ENCODE assay signal across 8 cellular contexts in the genomic region with DNA sequence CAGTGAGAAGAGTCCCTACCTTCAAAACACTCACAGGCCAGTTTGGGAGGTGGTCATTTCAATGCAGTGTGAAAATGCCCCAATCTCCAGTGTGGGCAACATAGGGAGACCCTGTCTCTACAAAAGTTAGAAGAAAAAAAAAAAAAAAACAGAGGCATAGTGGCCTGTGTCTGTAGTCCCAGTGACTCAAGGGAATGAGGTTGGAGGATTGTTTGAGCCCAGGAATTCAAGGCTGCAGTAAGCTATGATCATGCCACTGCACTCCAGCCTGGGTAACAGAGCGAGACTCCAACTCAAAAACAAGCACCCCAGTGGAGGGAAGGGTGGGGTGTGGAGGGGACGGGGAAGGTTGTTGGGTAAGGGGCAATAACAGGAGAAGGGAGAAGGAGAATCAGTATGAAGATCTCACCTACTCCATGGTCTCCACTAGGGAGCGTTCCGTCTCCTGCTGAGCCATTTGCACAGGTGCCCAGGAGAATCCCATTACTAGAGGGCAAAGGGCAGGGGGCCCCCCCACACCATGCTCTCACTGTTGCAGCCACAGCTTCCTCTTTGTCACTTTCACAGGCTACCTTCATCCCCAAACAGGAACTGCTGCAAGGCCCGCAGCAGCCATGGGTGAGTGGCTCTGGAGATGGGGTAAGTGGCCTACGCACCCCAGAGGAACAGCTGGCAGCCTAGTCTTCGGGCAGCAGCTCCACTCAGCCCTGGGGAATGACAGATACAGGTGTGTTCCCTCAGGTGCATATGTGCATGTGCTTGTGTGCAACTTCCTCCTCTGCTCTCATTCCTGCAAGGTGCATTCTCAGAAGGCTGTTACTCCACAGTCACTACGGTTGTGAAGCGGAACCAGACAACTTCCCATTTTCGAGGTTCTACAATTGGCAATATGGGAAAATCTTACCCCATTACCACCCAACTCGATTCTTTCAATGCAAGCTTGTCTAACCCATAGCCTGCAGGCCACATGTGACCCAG.
A peak's percentile ranks its signal among the peaks of the same experiment; 100 is the strongest.
DNase-seq lines count a peak whose midpoint lies in the region; ATAC-seq and TF ChIP-seq lines count a peak whose summit lies in the region.

No MANE protein-coding gene starts in this region.

- no peak for TF ChIP-seq CTCF in mesothelial cell of epicardium (IDR thresholded peaks at IDR 0.05; ENCODE audit: unreplicated experiment)

- peak; percentile 95 for ATAC-seq in GM19328 (IDR thresholded peaks at IDR 0.05; ENCODE audit: unreplicated experiment)
- ATAC-seq in HG03196 (IDR thresholded peaks at IDR 0.05; ENCODE audit: unreplicated experiment), result peak; percentile 97

- peak; percentile 91 for DNase-seq in CD1c-positive myeloid dendritic cell (ENCODE audit: extremely low spot score)
- peak; percentile 23 for DNase-seq in T-helper 22 cell (ENCODE audit: low read depth)
- DNase-seq in central memory CD4-positive, alpha-beta T cell, result peak; percentile 35
- peak; percentile 20 for DNase-seq in stimulated activated CD4-positive, alpha-beta T cell treated with anti-CD3 and anti-CD28 coated beads, Interleukin-1b, Interleukin-23, amount 100 ng/mL, for 48 hours
- DNase-seq in DMS 273 treated with DMSO at 0.1 percent for 48 hours (lab: John Stamatoyannopoulos, UW), result no peak
- DNase-seq in mesothelial cell of epicardium (ENCODE audit: low spot score in 2 of 2, unreplicated experiment in 2 of 2), result no peak

- H3K27me3 Mint-ChIP-seq in mesothelial cell of epicardium (ENCODE audit: low read depth), result no peaks in the 10 kb centered on the region

- no peaks in the 10 kb centered on the region for H3K36me3 Mint-ChIP-seq in mesothelial cell of epicardium

- no peak overlapping the region for H3K27ac Mint-ChIP-seq in mesothelial cell of epicardium

- no peak overlapping the region for H3K4me3 Mint-ChIP-seq in mesothelial cell of epicardium

- H3K9me3 Mint-ChIP-seq in mesothelial cell of epicardium, result peaks cover 4% of the 10 kb centered on the region

- no peaks in the 10 kb centered on the region for H3K4me1 Mint-ChIP-seq in mesothelial cell of epicardium

Comparison
In these comparisons a context has a peak if more than half of its experiments do, and no peak if none do; other contexts are left out.
1. DNase-seq: peak in CD1c-positive myeloid dendritic cell (single experiment), T-helper 22 cell (single experiment), central memory CD4-positive, alpha-beta T cell (single experiment) and stimulated activated CD4-positive, alpha-beta T cell treated with anti-CD3 and anti-CD28 coated beads, Interleukin-1b, Interleukin-23, amount 100 ng/mL, for 48 hours (single experiment); none in DMS 273 treated with DMSO at 0.1 percent for 48 hours (single experiment) and mesothelial cell of epicardium (0 of 2).